ENCODE assay signal across 1 cellular context in genomic region chr4:23516719-23517118, GRCh38.
TF ChIP-seq lines count a peak whose summit lies in the region.

No MANE protein-coding gene starts in this region.

TF ChIP-seq in GM23338, 12 proteins besides CTCF, POLR2A, EP300 and RAD21 (continued from another document):
- TF ChIP-seq ETS1 (IDR thresholded peaks at IDR 0.05), result no peak
